Comparison of ENCODE assay signal across 14 cellular contexts in genomic region chr19:33524024-33524664, GRCh38.
"Had no signal": no experiment of that assay in that cellular context is flagged by ENCODE, and none has a peak within 500 bp of the region (broad histone marks: within the 10 kb centered on the region; RNA-seq: fewer than 3 reads in every experiment).

No MANE protein-coding gene starts in this region.

- H3K4me3 ChIP-seq: heart right ventricle, left lung, skin epidermis, thyroid gland had no signal

- H3K9me3 ChIP-seq: heart right ventricle, left lung, thyroid gland had no signal

- H3K27ac Mint-ChIP-seq: activated CD4-positive, alpha-beta T cell treated with anti-CD3 and anti-CD28 coated beads for 36 hours; activated CD8-positive, alpha-beta T cell treated with anti-CD3 and anti-CD28 coated beads, Interleukin-2, amount 10 ng/mL, durations not matched to agents 7 days and 5 days; activated naive CD8-positive, alpha-beta T cell treated with anti-CD3 and anti-CD28 coated beads, Interleukin-2, amount 10 ng/mL, durations not matched to agents 7 days and 5 days; memory B cell; natural killer cell had no signal

- H3K9me3 Mint-ChIP-seq: activated naive CD8-positive, alpha-beta T cell treated with anti-CD3 and anti-CD28 coated beads, Interleukin-2, amount 10 ng/mL, durations not matched to agents 7 days and 5 days; memory B cell; natural killer cell had no signal

- H3K27me3 Mint-ChIP-seq: activated naive CD8-positive, alpha-beta T cell treated with anti-CD3 and anti-CD28 coated beads, Interleukin-2, amount 10 ng/mL, durations not matched to agents 7 days and 5 days had no signal

- H3K36me3 Mint-ChIP-seq: activated naive CD8-positive, alpha-beta T cell treated with anti-CD3 and anti-CD28 coated beads, Interleukin-2, amount 10 ng/mL, durations not matched to agents 7 days and 5 days; memory B cell; natural killer cell had no signal

- H3K4me3 Mint-ChIP-seq: activated CD4-positive, alpha-beta T cell treated with anti-CD3 and anti-CD28 coated beads for 36 hours; activated CD8-positive, alpha-beta T cell treated with anti-CD3 and anti-CD28 coated beads, Interleukin-2, amount 10 ng/mL, durations not matched to agents 7 days and 5 days; activated naive CD8-positive, alpha-beta T cell treated with anti-CD3 and anti-CD28 coated beads, Interleukin-2, amount 10 ng/mL, durations not matched to agents 7 days and 5 days; memory B cell had no signal

- H3K27me3 ChIP-seq: thyroid gland had no signal

- H3K36me3 ChIP-seq: heart right ventricle, left lung, thyroid gland had no signal

- H3K27ac ChIP-seq: heart right ventricle, left lung, skin epidermis, thyroid gland, VCaP had no signal

- ATAC-seq: activated CD4-positive, alpha-beta T cell treated with anti-CD3 and anti-CD28 coated beads for 36 hours; activated CD8-positive, alpha-beta T cell treated with anti-CD3 and anti-CD28 coated beads, Interleukin-2, amount 10 ng/mL, durations not matched to agents 7 days and 5 days; esophagus mucosa; heart right ventricle; left lung; natural killer cell had no signal

- DNase-seq: activated CD4-positive, alpha-beta T cell treated with anti-CD3 and anti-CD28 coated beads for 36 hours; activated CD8-positive, alpha-beta memory T cell treated with anti-CD3 and anti-CD28 coated beads, Interleukin-2, amount 50 U/mL, for 48 hours; activated CD8-positive, alpha-beta T cell treated with anti-CD3 and anti-CD28 coated beads, Interleukin-2, amount 10 ng/mL, durations not matched to agents 7 days and 5 days; activated naive CD8-positive, alpha-beta T cell treated with anti-CD3 and anti-CD28 coated beads, Interleukin-2, amount 10 ng/mL, durations not matched to agents 7 days and 5 days; aorta; heart right ventricle; left lung; natural killer cell; T-helper 9 cell; thyroid gland had no signal
